ENCODE assay signal across 20 cellular contexts in genomic region chr9:120694559-120694958, GRCh38. TPM values are rescaled to one million over a fixed set of nuclear protein-coding genes. Genes with fewer than 3 reads are reported as not detected.
DNase-seq lines count a peak whose midpoint lies in the region; ATAC-seq, FAIRE-seq and TF ChIP-seq lines count a peak whose summit lies in the region.
"Had no signal": no experiment of that assay in that cellular context is flagged by ENCODE, and none has a peak within 500 bp of the region (broad histone marks: within the 10 kb centered on the region; RNA-seq: fewer than 3 reads in every experiment).

No MANE protein-coding gene starts in this region.

- no peaks in the 10 kb centered on the region for H3K9me3 Mint-ChIP-seq in natural killer cell
- H3K9me3 Mint-ChIP-seq: activated naive CD4-positive, alpha-beta T cell treated with anti-CD3 and anti-CD28 coated beads, Interleukin-2, amount 10 ng/mL, durations not matched to agents 7 days and 5 days; effector memory CD8-positive, alpha-beta T cell; HFFc6; mesothelial cell of epicardium had no signal

- H2AK9ac ChIP-seq in IMR-90 (replicated peaks; ENCODE audit: low read depth, low read length, poor library complexity), result no peak overlapping the region

- CTCF ChIA-PET in IMR-90 (lab: Yijun Ruan, JAX), result interaction anchor here (0.6 kb wide), 2 partner anchors 10 to 496 kb away, joined by 3 to 5 read pairs; no protein-coding TSS in a partner anchor

- ATAC-seq in GM19463 (IDR thresholded peaks at IDR 0.05; ENCODE audit: unreplicated experiment) (peak; percentile 35), IMR-90 (ENCODE audit: low read depth) (no peak), natural killer cell (no peak), GM21423 (IDR thresholded peaks at IDR 0.05; ENCODE audit: unreplicated experiment) (no peak)
- ATAC-seq: effector memory CD8-positive, alpha-beta T cell; left cardiac atrium; Panc1; upper lobe of right lung had no signal

- H3K4me3 Mint-ChIP-seq in natural killer cell, result no peak overlapping the region
- H3K4me3 Mint-ChIP-seq: activated naive CD4-positive, alpha-beta T cell treated with anti-CD3 and anti-CD28 coated beads, Interleukin-2, amount 10 ng/mL, durations not matched to agents 7 days and 5 days; effector memory CD8-positive, alpha-beta T cell; mesothelial cell of epicardium had no signal

- peaks cover 11 to 50% of the 10 kb centered on the region in 2 experiments for H3K79me1 ChIP-seq in IMR-90 (ENCODE audit: low read depth in 1 of 2, low read length in 2 of 2)

- no peaks in the 10 kb centered on the region for H3K9me3 ChIP-seq in IMR-90 (ENCODE audit: control insufficient read depth, insufficient read depth, low read length)
- H3K9me3 ChIP-seq: prostate gland, upper lobe of right lung had no signal

- H2BK120ac ChIP-seq in IMR-90 (ENCODE audit: low read depth, low read length), result 0 out of 2 replicates have a peak overlapping the region, but pooled peaks have one; percentile 20

- H3K27me3 Mint-ChIP-seq in natural killer cell (ENCODE audit: low read depth in 2 of 2), result no peaks in the 10 kb centered on the region
- H3K27me3 Mint-ChIP-seq: activated naive CD4-positive, alpha-beta T cell treated with anti-CD3 and anti-CD28 coated beads, Interleukin-2, amount 10 ng/mL, durations not matched to agents 7 days and 5 days; effector memory CD8-positive, alpha-beta T cell had no signal

- H2AFZ ChIP-seq in IMR-90 (replicated peaks; ENCODE audit: low read length, poor library complexity), result no peak overlapping the region

- BruUV-seq in IMR-90 (replicated peaks; lab: Mats Ljungman, UMichigan), result no TSS peak

- TF ChIP-seq POLR2A in IMR-90 (IDR thresholded peaks at IDR 0.05; ENCODE audit: low read depth, low read length), result no peak

- no peak overlapping the region for H3K23ac ChIP-seq in IMR-90 (ENCODE audit: low read depth, low read length)

- intact Hi-C loops in IMR-90 (cut with micrococcal nuclease), result loop anchor here (5.0 kb wide), 1 partner anchor 67 kb away; no protein-coding TSS in a partner anchor
- intact Hi-C loops in natural killer cell (cut with micrococcal nuclease), result no loop called here

- POLR2A ChIA-PET in IMR-90 (lab: Charles Lee; ENCODE audit: unreplicated experiment), result no interaction called here

- H3K4me1 ChIP-seq in IMR-90 (ENCODE audit: control insufficient read depth, insufficient read depth, low read length), result peaks cover 16% of the 10 kb centered on the region
- H3K4me1 ChIP-seq: prostate gland had no signal

- H3K36me3 ChIP-seq in IMR-90 (ENCODE audit: control insufficient read depth, insufficient read depth, low read length), result no peaks in the 10 kb centered on the region
- H3K36me3 ChIP-seq: prostate gland, upper lobe of right lung had no signal

- no peak overlapping the region for H3K56ac ChIP-seq in IMR-90 (ENCODE audit: extremely low read depth, insufficient read depth, low read length)

- no peak for TF ChIP-seq RAD21 in IMR-90 (IDR thresholded peaks at IDR 0.05; ENCODE audit: low read length)

- dilution Hi-C loops in IMR-90 (cut with HindIII; ENCODE audit: low sequenced_read_pairs, unreplicated experiment), result no loop called here

- no peaks in the 10 kb centered on the region for H3K27me3 ChIP-seq in IMR-90 (ENCODE audit: control insufficient read depth, insufficient read depth, low read length)
- H3K27me3 ChIP-seq: upper lobe of right lung had no signal

- no peak overlapping the region for H2BK15ac ChIP-seq in IMR-90 (ENCODE audit: low read depth, low read length)

- H2AK5ac ChIP-seq in IMR-90 (ENCODE audit: low read depth, low read length), result no peak overlapping the region

- no peak for TF ChIP-seq CTCF in IMR-90 (conservative IDR thresholded peaks at IDR 0.05; ENCODE audit: low read depth, low read length)
- no peak for TF ChIP-seq CTCF in natural killer cell (IDR thresholded peaks at IDR 0.05)
- no peak for TF ChIP-seq CTCF in D721Med (IDR thresholded peaks at IDR 0.05; ENCODE audit: insufficient read depth, missing control alignments)
- TF ChIP-seq CTCF in GM20000 (IDR thresholded peaks at IDR 0.05; ENCODE audit: extremely low read depth, missing control alignments), result no peak

- H3K27ac ChIP-seq in IMR-90 (ENCODE audit: insufficient read depth, low read length), result no peak overlapping the region
- H3K27ac ChIP-seq: prostate gland, skin epidermis, upper lobe of right lung had no signal

- H2BK20ac ChIP-seq in IMR-90 (ENCODE audit: low read depth, low read length), result peak overlapping the region; percentile 51; the same call in 1 of the 2 replicates

- peak overlapping the region; percentile 65 for H2BK5ac ChIP-seq in IMR-90 (ENCODE audit: low read depth, low read length, poor library complexity, severe bottlenecking)

- FAIRE-seq in D721Med (lab: Jason Lieb, UNC), result no peak
- FAIRE-seq: astrocyte had no signal

- H3K9ac ChIP-seq in IMR-90 (ENCODE audit: low read depth, low read length), result no peak overlapping the region

- H4K5ac ChIP-seq in IMR-90 (ENCODE audit: low read depth, low read length), result 0 out of 2 replicates have a peak overlapping the region, but pooled peaks have one; percentile 20

- H4K8ac ChIP-seq in IMR-90 (ENCODE audit: low read depth in 2 of 2, low read length in 2 of 2), result no peak overlapping the region; a peak in 1 of 4 replicates

- DNase-seq in SIG-M5 treated with dmso at 0.1 percent for 504 hours (lab: John Stamatoyannopoulos, UW; ENCODE audit: unreplicated experiment) (peak; percentile 42), SIG-M5 (lab: John Stamatoyannopoulos, UW) (no peak), IMR-90 (no peak), natural killer cell (no peak), D721Med (ENCODE audit: insufficient read length, low spot score) (no peak), GM20000 (ENCODE audit: low spot score) (no peak)
- DNase-seq: activated naive CD4-positive, alpha-beta T cell treated with anti-CD3 and anti-CD28 coated beads, Interleukin-2, amount 10 ng/mL, durations not matched to agents 7 days and 5 days; effector memory CD8-positive, alpha-beta T cell; HFFc6; left cardiac atrium; NCI-H82; T-helper 9 cell; upper lobe of right lung had no signal

- H3K4ac ChIP-seq in IMR-90 (ENCODE audit: low read depth, low read length), result peak overlapping the region; percentile 37; the same call in 1 of the 2 replicates

- no peak overlapping the region for H3K4me3 ChIP-seq in IMR-90 (ENCODE audit: insufficient read depth, low read depth, low read length)
- H3K4me3 ChIP-seq: prostate gland, skin epidermis, upper lobe of right lung had no signal

- H3K27ac Mint-ChIP-seq in natural killer cell, result peak overlapping the region; percentile 69 to 75
- H3K27ac Mint-ChIP-seq: activated naive CD4-positive, alpha-beta T cell treated with anti-CD3 and anti-CD28 coated beads, Interleukin-2, amount 10 ng/mL, durations not matched to agents 7 days and 5 days; effector memory CD8-positive, alpha-beta T cell; mesothelial cell of epicardium had no signal

- peaks cover 38 to 51% of the 10 kb centered on the region in 2 donors for H3K4me1 Mint-ChIP-seq in natural killer cell

- no peaks in the 10 kb centered on the region for H3K36me3 Mint-ChIP-seq in natural killer cell
- H3K36me3 Mint-ChIP-seq: mesothelial cell of epicardium had no signal

- no peaks in the 10 kb centered on the region for H4K20me1 ChIP-seq in IMR-90 (ENCODE audit: insufficient read depth, low read length)

- H3K4me2 ChIP-seq in IMR-90 (ENCODE audit: low read depth, low read length), result no peak overlapping the region

- H3K14ac ChIP-seq in IMR-90 (replicated peaks; ENCODE audit: low read depth, low read length), result no peak overlapping the region

- in situ Hi-C loops in IMR-90 (cut with MboI; ENCODE audit: low sequenced_read_pairs), result no loop called here

- peaks cover 8% of the 10 kb centered on the region for H3K9me1 ChIP-seq in IMR-90 (ENCODE audit: insufficient read depth, low read length)

- H4K91ac ChIP-seq in IMR-90 (ENCODE audit: insufficient read depth, low read depth, low read length), result no peak overlapping the region

- 0 out of 2 replicates have a peak overlapping the region, but pooled peaks have one; percentile 47 for H3K18ac ChIP-seq in IMR-90 (ENCODE audit: low read depth, low read length)

TF ChIP-seq in IMR-90, 13 proteins besides CTCF, POLR2A, EP300 and RAD21:
- TF ChIP-seq USF2 (IDR thresholded peaks at IDR 0.05; ENCODE audit: low read depth, low read length) (no peak), SMC3 (IDR thresholded peaks at IDR 0.05; ENCODE audit: low read depth, low read length) (no peak), MAZ (IDR thresholded peaks at IDR 0.05; ENCODE audit: borderline replicate concordance, low read depth, low read length) (no peak), BHLHE40 (IDR thresholded peaks at IDR 0.05; ENCODE audit: low read depth, low read length) (no peak), RCOR1 (IDR thresholded peaks at IDR 0.05; ENCODE audit: insufficient replicate concordance, low read length) (no peak), NFE2L2 (IDR thresholded peaks at IDR 0.05; ENCODE audit: low read depth, low read length) (no peak)
TF ChIP-seq in IMR-90: peak in this region for 0.

RNA-seq across cellular contexts. Expression of gene MEGF9, which starts 19.7 kb away (rescaled TPM):
- total RNA-seq in IMR-90 (2012; rRNA removed) (3.4 and 4.7 TPM in 2 replicates), natural killer cell (10 to 100 TPM; 17.5 to 25.9 (median 22.3) TPM)
- polyA plus RNA-seq in IMR-90 (2012; rRNA removed), result 3.0 and 3.4 TPM in 2 replicates
- 1.4 and 1.7 TPM in 2 replicates for polyA plus RNA-seq in IMR-90 (2012; cell fraction: cytosol; rRNA removed)
- polyA plus RNA-seq in IMR-90 (2012; cell fraction: nucleus; rRNA removed; ENCODE audit: low replicate concordance), result 0.83 and 3.0 TPM in 2 replicates
